8 cellular contexts compared by ENCODE assay signal in genomic region chr16:50024684-50025543, GRCh38. TPM values are rescaled to one million over a fixed set of nuclear protein-coding genes. Genes with fewer than 3 reads are reported as not detected.
DNase-seq lines count a peak whose midpoint lies in the region; ATAC-seq and TF ChIP-seq lines count a peak whose summit lies in the region.

CNEP1R1 (plus strand) TSS chr16:50025225; CDS start chr16:50025316, 91 bp downstream.

- H3K4me1 ChIP-seq in fibroblast of lung (ENCODE audit: control insufficient read depth, extremely low read depth, insufficient read depth, low read length), result no peaks in the 10 kb centered on the region

- H3K27ac Mint-ChIP-seq in naive thymus-derived CD8-positive, alpha-beta T cell, result peak within 1 kb of the TSS; percentile 86 to 97 (median 94)

- H3K9me3 Mint-ChIP-seq in naive thymus-derived CD8-positive, alpha-beta T cell, result no peaks in the 10 kb centered on the region

- H3K4me1 Mint-ChIP-seq in naive thymus-derived CD8-positive, alpha-beta T cell, result peaks cover 6 to 36% (median 22%) of the 10 kb centered on the region in 4 donors

- H3K27me3 ChIP-seq in fibroblast of lung (ENCODE audit: control insufficient read depth, insufficient read depth, low read length), result no peaks in the 10 kb centered on the region

- H3K27ac ChIP-seq in fibroblast of lung (ENCODE audit: insufficient read depth, low read length), result peak within 1 kb of the TSS; percentile 67

- H3K4me2 ChIP-seq in fibroblast of lung (ENCODE audit: extremely low read depth, insufficient read depth, low read length), result peak within 1 kb of the TSS; percentile 86

- H3K4me3 ChIP-seq in fibroblast of lung (replicated peaks in 1 of 4; ENCODE audit: control extremely low read depth in 1 of 4, insufficient read depth in 1 of 4, low read depth in 3 of 4, low read length in 4 of 4), result peak within 1 kb of the TSS; percentile 81 to 94 (median 91)

- no peaks in the 10 kb centered on the region for H3K9me3 ChIP-seq in fibroblast of lung (ENCODE audit: control insufficient read depth, insufficient read depth, low read depth, low read length)

- TF ChIP-seq CTCF in LNCAP (IDR thresholded peaks at IDR 0.05) (peak; percentile 100), fibroblast of lung (conservative IDR thresholded peaks at IDR 0.05 in 1 of 2, IDR thresholded peaks at IDR 0.05 in 1 of 2; ENCODE audit: low read depth in 1 of 2, low read length in 2 of 2) (peak; percentile 99 to 100)

- DNase-seq in ELR (ENCODE audit: low read depth) (peak; percentile 98), GOT3 (lab: John Stamatoyannopoulos, UW) (peak; percentile 93), RPMI8226 (peak; percentile 98), fibroblast of lung (ENCODE audit: low read depth in 2 of 2) (peak; percentile 95 to 97)
- DNase-seq in activated T-helper 1 cell treated with anti-CD3 and anti-CD28 coated beads, Interleukin-2, amount 50 U/mL, for 16 hours (ENCODE audit: low read depth in 1 of 2, low spot score in 1 of 2), result peak; percentile 81 to 88
- DNase-seq in naive thymus-derived CD8-positive, alpha-beta T cell, result peak; percentile 81 to 98 (median 93)
- peak; percentile 83 to 93 (median 88) for DNase-seq in stimulated activated naive CD4-positive, alpha-beta T cell (lab: John Stamatoyannopoulos, UW)

- peak within 1 kb of the TSS; percentile 77 for H2AFZ ChIP-seq in fibroblast of lung (ENCODE audit: low read length)

- POLR2A ChIA-PET in naive thymus-derived CD8-positive, alpha-beta T cell (lab: Charles Lee), result interaction anchor here (0.9 to 2.5 kb wide), 9 partner anchors 41 to 642 kb away, joined by 3 to 29 read pairs (median 4); partner anchors contain the start of genes HEATR3 and TENT4B

- ATAC-seq in naive thymus-derived CD8-positive, alpha-beta T cell, result peak; percentile 93 to 96

- H3K36me3 ChIP-seq in fibroblast of lung (ENCODE audit: control insufficient read depth, insufficient read depth, low read length), result no peaks in the 10 kb centered on the region

- no peaks in the 10 kb centered on the region for H3K27me3 Mint-ChIP-seq in naive thymus-derived CD8-positive, alpha-beta T cell

- peak within 1 kb of the TSS; percentile 81 for H3K9ac ChIP-seq in fibroblast of lung (ENCODE audit: insufficient read depth, low read length)

- no peaks in the 10 kb centered on the region for H4K20me1 ChIP-seq in fibroblast of lung (ENCODE audit: control insufficient read depth, extremely low read depth, insufficient read depth, low read length)

- H3K79me2 ChIP-seq in fibroblast of lung (ENCODE audit: control insufficient read depth, insufficient read depth, low read length), result peaks cover 32% of the 10 kb centered on the region

- H3K4me3 Mint-ChIP-seq in naive thymus-derived CD8-positive, alpha-beta T cell, result peak within 1 kb of the TSS; percentile 92 to 99 (median 96)

- peaks cover 0 to 22% (median 0%) of the 10 kb centered on the region in 3 donors for H3K36me3 Mint-ChIP-seq in naive thymus-derived CD8-positive, alpha-beta T cell

RNA-seq across cellular contexts. Expression of gene CNEP1R1, which starts in this region (rescaled TPM):
- 28.2 and 32.5 TPM in 2 replicates for total RNA-seq in fibroblast of lung
- polyA plus RNA-seq in fibroblast of lung, result 33.1 and 37.3 TPM in 2 replicates
- 16.2 and 19.2 TPM in 2 replicates for polyA plus RNA-seq in fibroblast of lung (2012)
- polyA minus RNA-seq in fibroblast of lung (ENCODE audit: low replicate concordance), result 7.2 and 18.0 TPM in 2 replicates
- 10 to 100 TPM; 29.6 to 32.7 TPM for total RNA-seq in naive thymus-derived CD8-positive, alpha-beta T cell
- polyA plus RNA-seq in naive thymus-derived CD8-positive, alpha-beta T cell, result 10 to 100 TPM; 10.8 to 20.6 (median 12.3) TPM

Comparison
In these comparisons a context has a peak if more than half of its experiments do, and no peak if none do; other contexts are left out.
1. Peak in every context shown above with its lines: DNase-seq, ATAC-seq, H3K4me3 ChIP-seq and H3K27ac ChIP-seq.